14 cellular contexts compared by ENCODE assay signal in genomic region chr4:102169345-102169744, GRCh38.
DNase-seq lines count a peak whose midpoint lies in the region; ATAC-seq and TF ChIP-seq lines count a peak whose summit lies in the region.
"Had no signal": no experiment of that assay in that cellular context is flagged by ENCODE, and none has a peak within 500 bp of the region (broad histone marks: within the 10 kb centered on the region; RNA-seq: fewer than 3 reads in every experiment).

No MANE protein-coding gene starts in this region.

- BruUV-seq in MCF 10A (replicated peaks; lab: Mats Ljungman, UMichigan), result no TSS peak

- intact Hi-C loops in MCF 10A (cut with micrococcal nuclease), result no loop called here

- no peaks in the 10 kb centered on the region for H3K27me3 Mint-ChIP-seq in MCF 10A (ENCODE audit: insufficient read depth, unreplicated experiment)
- H3K27me3 Mint-ChIP-seq: T-cell had no signal

- H3K9me3 Mint-ChIP-seq in MCF 10A (ENCODE audit: unreplicated experiment), result no peaks in the 10 kb centered on the region
- H3K9me3 Mint-ChIP-seq: T-cell had no signal

- CTCF ChIA-PET in RWPE1 (lab: Yijun Ruan, JAX) (interaction anchor here (0.6 to 0.7 kb wide), 2 partner anchors 40 to 835 kb away, joined by 3 read pairs; no protein-coding TSS in a partner anchor), MCF 10A (lab: Yijun Ruan, JAX) (interaction anchor here (0.6 kb wide), 1 partner anchor 17 kb away, joined by 3 read pairs; no protein-coding TSS in a partner anchor)

- H3K27ac ChIP-seq in RWPE1, result no peak overlapping the region
- H3K27ac ChIP-seq: A549, pancreas had no signal

- DNase-seq in NCI-H2196 (lab: John Stamatoyannopoulos, UW; ENCODE audit: unreplicated experiment) (peak; percentile 3), NCI-H2196 treated with DMSO at 0.1 percent for 48 hours (lab: John Stamatoyannopoulos, UW; ENCODE audit: unreplicated experiment) (no peak), NCI-H2227 treated with DMSO at 0.1 percent for 48 hours (lab: John Stamatoyannopoulos, UW) (peak; percentile 10), choroid plexus epithelial cell (ENCODE audit: low read depth) (peak; percentile 26), renal cortical epithelial cell (ENCODE audit: low read depth) (peak; percentile 74), RWPE1 (ENCODE audit: low spot score) (no peak), MCF 10A (ENCODE audit: unreplicated experiment) (no peak)
- DNase-seq: pancreas; stimulated activated CD4-positive, alpha-beta T cell treated with anti-CD3 and anti-CD28 coated beads, Interleukin-4, amount 100 ng/mL, for 1 hour; T-cell had no signal

- H3K4me3 Mint-ChIP-seq in MCF 10A (ENCODE audit: unreplicated experiment), result no peak overlapping the region
- H3K4me3 Mint-ChIP-seq: T-cell had no signal

- no peak overlapping the region for H3K27ac Mint-ChIP-seq in MCF 10A (ENCODE audit: low read depth, unreplicated experiment)
- H3K27ac Mint-ChIP-seq: T-cell had no signal

- no peaks in the 10 kb centered on the region for H3K36me3 Mint-ChIP-seq in MCF 10A (ENCODE audit: insufficient read depth, unreplicated experiment)
- H3K36me3 Mint-ChIP-seq: T-cell had no signal

- TF ChIP-seq CTCF in choroid plexus epithelial cell (conservative IDR thresholded peaks at IDR 0.05; ENCODE audit: low read depth, low read length), result no peak
- no peak for TF ChIP-seq CTCF in RWPE1 (conservative IDR thresholded peaks at IDR 0.05; ENCODE audit: low read depth)
- TF ChIP-seq CTCF in MCF 10A (IDR thresholded peaks at IDR 0.05; ENCODE audit: unreplicated experiment), result no peak

- POLR2A ChIA-PET in RWPE1 (lab: Yijun Ruan, JAX; ENCODE audit: low non-redundant PET) (no interaction called here), MCF 10A (lab: Yijun Ruan, JAX) (interaction anchor here (0.6 kb wide), 1 partner anchor 194 kb away, joined by 3 read pairs; no protein-coding TSS in a partner anchor)

- no peak overlapping the region for H3K4me3 ChIP-seq in choroid plexus epithelial cell (ENCODE audit: low read depth, low read length)
- H3K4me3 ChIP-seq: A549, pancreas had no signal

- ATAC-seq in GM18870 (IDR thresholded peaks at IDR 0.05; ENCODE audit: unreplicated experiment), result no peak
- ATAC-seq: esophagus mucosa, HCT116, T-cell had no signal

- peaks cover 5% of the 10 kb centered on the region for H3K4me1 Mint-ChIP-seq in MCF 10A (ENCODE audit: insufficient read depth, unreplicated experiment)
- H3K4me1 Mint-ChIP-seq: T-cell had no signal

Comparison
In these comparisons a context has a peak if more than half of its experiments do, and no peak if none do; other contexts are left out.
1. DNase-seq: peak in NCI-H2196 (single experiment), NCI-H2227 treated with DMSO at 0.1 percent for 48 hours (single experiment), choroid plexus epithelial cell (single experiment) and renal cortical epithelial cell (single experiment); none in NCI-H2196 treated with DMSO at 0.1 percent for 48 hours (single experiment), RWPE1 (single experiment) and MCF 10A (single experiment).